In the genomic region with DNA sequence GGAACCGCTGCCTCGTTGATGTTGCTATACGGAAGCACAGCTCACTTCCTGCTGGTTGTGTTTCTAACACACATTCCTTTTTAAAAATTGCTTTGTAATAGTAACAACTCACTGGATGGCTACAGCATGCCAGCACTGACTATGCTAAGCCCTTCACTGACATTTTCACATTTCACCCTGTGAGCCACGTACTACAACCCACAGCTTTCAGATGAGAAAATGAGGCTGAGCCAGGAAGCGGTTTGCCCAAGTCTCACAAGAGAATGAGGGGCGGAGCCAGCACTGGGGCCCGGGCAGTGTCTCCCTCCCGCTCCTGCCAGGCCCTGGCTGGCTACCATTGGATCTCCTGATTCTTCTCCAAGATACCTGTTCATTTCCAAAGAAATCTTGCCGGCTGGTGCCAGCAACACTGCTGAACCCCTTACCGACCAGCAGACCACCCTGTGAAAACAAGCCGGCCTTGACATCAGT, we compare ENCODE assay signal across 2 cellular contexts.
TF ChIP-seq lines count a peak whose summit lies in the region.

No MANE protein-coding gene starts in this region.

TF ChIP-seq in SK-N-SH treated with all-trans-retinoic acid at 6 μM for 48 hours, 23 proteins besides CTCF, POLR2A, EP300 and RAD21 (continued from another document):
- TF ChIP-seq ESRRG (CRISPR knock-in tag; IDR thresholded peaks at IDR 0.05) (no peak), ISL1 (CRISPR knock-in tag; IDR thresholded peaks at IDR 0.05) (no peak), CSDC2 (CRISPR knock-in tag; IDR thresholded peaks at IDR 0.05) (no peak)
- TF ChIP-seq, protein P1, sequence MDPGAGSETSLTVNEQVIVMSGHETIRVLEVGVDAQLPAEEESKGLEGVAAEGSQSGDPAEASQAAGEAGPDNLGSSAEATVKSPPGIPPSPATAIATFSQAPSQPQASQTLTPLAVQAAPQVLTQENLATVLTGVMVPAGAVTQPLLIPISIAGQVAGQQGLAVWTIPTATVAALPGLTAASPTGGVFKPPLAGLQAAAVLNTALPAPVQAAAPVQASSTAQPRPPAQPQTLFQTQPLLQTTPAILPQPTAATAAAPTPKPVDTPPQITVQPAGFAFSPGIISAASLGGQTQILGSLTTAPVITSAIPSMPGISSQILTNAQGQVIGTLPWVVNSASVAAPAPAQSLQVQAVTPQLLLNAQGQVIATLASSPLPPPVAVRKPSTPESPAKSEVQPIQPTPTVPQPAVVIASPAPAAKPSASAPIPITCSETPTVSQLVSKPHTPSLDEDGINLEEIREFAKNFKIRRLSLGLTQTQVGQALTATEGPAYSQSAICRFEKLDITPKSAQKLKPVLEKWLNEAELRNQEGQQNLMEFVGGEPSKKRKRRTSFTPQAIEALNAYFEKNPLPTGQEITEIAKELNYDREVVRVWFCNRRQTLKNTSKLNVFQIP (CRISPR knock-in tag; IDR thresholded peaks at IDR 0.05; ENCODE audit: borderline replicate concordance, low read depth) = no peak
- TF ChIP-seq, protein P2, sequence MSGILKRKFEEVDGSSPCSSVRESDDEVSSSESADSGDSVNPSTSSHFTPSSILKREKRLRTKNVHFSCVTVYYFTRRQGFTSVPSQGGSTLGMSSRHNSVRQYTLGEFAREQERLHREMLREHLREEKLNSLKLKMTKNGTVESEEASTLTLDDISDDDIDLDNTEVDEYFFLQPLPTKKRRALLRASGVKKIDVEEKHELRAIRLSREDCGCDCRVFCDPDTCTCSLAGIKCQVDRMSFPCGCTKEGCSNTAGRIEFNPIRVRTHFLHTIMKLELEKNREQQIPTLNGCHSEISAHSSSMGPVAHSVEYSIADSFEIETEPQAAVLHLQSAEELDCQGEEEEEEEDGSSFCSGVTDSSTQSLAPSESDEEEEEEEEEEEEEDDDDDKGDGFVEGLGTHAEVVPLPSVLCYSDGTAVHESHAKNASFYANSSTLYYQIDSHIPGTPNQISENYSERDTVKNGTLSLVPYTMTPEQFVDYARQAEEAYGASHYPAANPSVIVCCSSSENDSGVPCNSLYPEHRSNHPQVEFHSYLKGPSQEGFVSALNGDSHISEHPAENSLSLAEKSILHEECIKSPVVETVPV (CRISPR knock-in tag; IDR thresholded peaks at IDR 0.05) = no peak

TF ChIP-seq in SK-N-SH, 30 proteins besides CTCF, POLR2A, EP300 and RAD21 (continued from another document):
- TF ChIP-seq, protein P3, sequence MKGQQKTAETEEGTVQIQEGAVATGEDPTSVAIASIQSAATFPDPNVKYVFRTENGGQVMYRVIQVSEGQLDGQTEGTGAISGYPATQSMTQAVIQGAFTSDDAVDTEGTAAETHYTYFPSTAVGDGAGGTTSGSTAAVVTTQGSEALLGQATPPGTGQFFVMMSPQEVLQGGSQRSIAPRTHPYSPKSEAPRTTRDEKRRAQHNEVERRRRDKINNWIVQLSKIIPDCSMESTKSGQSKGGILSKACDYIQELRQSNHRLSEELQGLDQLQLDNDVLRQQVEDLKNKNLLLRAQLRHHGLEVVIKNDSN (IDR thresholded peaks at IDR 0.05; ENCODE audit: borderline replicate concordance, low read depth) = no peak
- TF ChIP-seq REST (IDR thresholded peaks at IDR 0.05; ENCODE audit: low read depth, low read length) (no peak), MEF2A (IDR thresholded peaks at IDR 0.05; ENCODE audit: borderline replicate concordance, low read depth) (no peak), FOXJ3 (CRISPR knock-in tag; IDR thresholded peaks at IDR 0.05) (no peak), PBX3 (IDR thresholded peaks at IDR 0.05) (no peak)
- TF ChIP-seq, protein P4, sequence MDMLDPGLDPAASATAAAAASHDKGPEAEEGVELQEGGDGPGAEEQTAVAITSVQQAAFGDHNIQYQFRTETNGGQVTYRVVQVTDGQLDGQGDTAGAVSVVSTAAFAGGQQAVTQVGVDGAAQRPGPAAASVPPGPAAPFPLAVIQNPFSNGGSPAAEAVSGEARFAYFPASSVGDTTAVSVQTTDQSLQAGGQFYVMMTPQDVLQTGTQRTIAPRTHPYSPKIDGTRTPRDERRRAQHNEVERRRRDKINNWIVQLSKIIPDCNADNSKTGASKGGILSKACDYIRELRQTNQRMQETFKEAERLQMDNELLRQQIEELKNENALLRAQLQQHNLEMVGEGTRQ (IDR thresholded peaks at IDR 0.05; ENCODE audit: borderline replicate concordance, low read depth, low read length) = no peak
